In the genomic region with DNA sequence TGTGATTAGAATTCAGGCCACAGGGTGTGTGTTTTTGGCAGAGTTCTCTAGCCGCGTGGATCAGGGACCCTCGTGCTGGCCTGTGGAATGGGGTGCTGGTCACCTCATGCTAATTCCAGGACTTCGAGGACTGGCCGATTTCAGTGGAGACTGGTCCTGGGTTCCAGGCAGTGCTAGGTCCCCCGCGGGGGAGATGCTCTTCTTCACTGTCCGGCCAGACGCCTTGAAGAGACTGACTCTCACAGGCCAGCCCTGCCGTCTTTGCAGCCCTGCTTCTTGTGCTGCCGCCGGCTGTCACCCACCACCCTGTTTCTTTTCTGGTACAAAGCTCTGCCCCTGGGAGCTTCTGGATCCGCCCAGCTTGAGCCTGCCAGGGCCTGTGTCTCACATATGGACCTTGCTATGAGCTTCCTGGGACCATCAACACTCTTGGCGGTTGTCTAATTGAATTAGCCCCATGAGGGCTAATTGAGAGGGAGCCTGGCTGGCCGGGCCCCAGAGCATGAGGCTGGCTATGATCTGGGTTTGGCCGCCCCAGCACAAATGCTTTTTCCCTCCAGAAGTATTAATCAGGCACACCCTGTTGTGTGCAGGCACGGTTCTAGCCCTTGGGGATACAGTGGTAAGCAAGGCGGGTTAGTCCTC, we compare ENCODE assay signal across 14 cellular contexts. TPM values are rescaled to one million over a fixed set of nuclear protein-coding genes. Genes with fewer than 3 reads are reported as not detected.
A peak's percentile ranks its signal among the peaks of the same experiment; 100 is the strongest.
DNase-seq lines count a peak whose midpoint lies in the region; ATAC-seq and TF ChIP-seq lines count a peak whose summit lies in the region.
"Had no signal": no experiment of that assay in that cellular context is flagged by ENCODE, and none has a peak within 500 bp of the region (broad histone marks: within the 10 kb centered on the region; RNA-seq: fewer than 3 reads in every experiment).

No MANE protein-coding gene starts in this region.

- peaks cover 3 to 100% (median 50%) of the 10 kb centered on the region in 3 donors for H3K4me1 ChIP-seq in gastroesophageal sphincter
- H3K4me1 ChIP-seq in rectal smooth muscle tissue (ENCODE audit: control insufficient read depth, insufficient read depth, low read length), result peaks cover 74% of the 10 kb centered on the region
- H3K4me1 ChIP-seq in PC-9 (replicated peaks; ENCODE audit: insufficient read depth), result peaks cover 14% of the 10 kb centered on the region

- no peak overlapping the region for H3K27ac Mint-ChIP-seq in CD4-positive, alpha-beta T cell
- H3K27ac Mint-ChIP-seq in T-helper 17 cell, result peak overlapping the region; percentile 88
- H3K27ac Mint-ChIP-seq: progenitor cell of endocrine pancreas had no signal

- peaks cover 80% of the 10 kb centered on the region for H3K4me1 Mint-ChIP-seq in CD4-positive, alpha-beta T cell (ENCODE audit: low read depth)
- peaks cover 57% of the 10 kb centered on the region for H3K4me1 Mint-ChIP-seq in T-helper 17 cell

- peak overlapping the region in 1 of 2 donors; percentile 2 for H3K4me3 ChIP-seq in gastroesophageal sphincter
- peak overlapping the region; percentile 18 for H3K4me3 ChIP-seq in rectal smooth muscle tissue (ENCODE audit: low read length)
- no peak overlapping the region for H3K4me3 ChIP-seq in PC-9
- H3K4me3 ChIP-seq: lung, SJCRH30 had no signal

- H3K36me3 ChIP-seq in gastroesophageal sphincter (peaks cover 0 to 34% of the 10 kb centered on the region in 2 donors), rectal smooth muscle tissue (ENCODE audit: control insufficient read depth, insufficient read depth, low read length) (peaks cover 9% of the 10 kb centered on the region), PC-9 (ENCODE audit: low read depth) (peaks cover 17% of the 10 kb centered on the region; the same call in 1 of the 2 replicates)

- no peaks in the 10 kb centered on the region for H3K9me3 Mint-ChIP-seq in CD4-positive, alpha-beta T cell

- no peak overlapping the region for H2AFZ ChIP-seq in PC-9

- no peak overlapping the region for H3K9ac ChIP-seq in rectal smooth muscle tissue (ENCODE audit: low read length)

- no peak for TF ChIP-seq EP300 in gastroesophageal sphincter (IDR thresholded peaks at IDR 0.05)

- no peak overlapping the region for H3K27ac ChIP-seq in CD4-positive, alpha-beta T cell (ENCODE audit: low read depth, low read length)
- H3K27ac ChIP-seq in gastroesophageal sphincter (peak overlapping the region in 3 of 4 donors; percentile 55 to 64 (median 60)), rectal smooth muscle tissue (ENCODE audit: low read depth, low read length) (peak overlapping the region; percentile 68), PC-9 (no peak overlapping the region)
- H3K27ac ChIP-seq: C4-2B, SJCRH30 had no signal

- intact Hi-C loops in CD4-positive, alpha-beta T cell (cut with DNase I, micrococcal nuclease), result no loop called here
- intact Hi-C loops in PC-9 (cut with micrococcal nuclease; ENCODE audit: unreplicated experiment), result no loop called here

- peaks cover 91% of the 10 kb centered on the region for H3K79me2 ChIP-seq in PC-9 (ENCODE audit: low read depth)

- TF ChIP-seq POLR2A in gastroesophageal sphincter (IDR thresholded peaks at IDR 0.05), result no peak

- BruUV-seq in PC-9 (replicated peaks; lab: Mats Ljungman, UMichigan), result no TSS peak

- no peaks in the 10 kb centered on the region for H3K9me2 ChIP-seq in PC-9 (ENCODE audit: insufficient read depth)

- CTCF ChIA-PET in CD4-positive, alpha-beta T cell (lab: Charles Lee), result interaction anchor here (2.9 kb wide), 1 partner anchor 13 kb away, joined by 10 read pairs; no protein-coding TSS in a partner anchor
- CTCF ChIA-PET in PC-9 (lab: Charles Lee), result no interaction called here

- no peak for DNase-seq in CD4-positive, alpha-beta T cell
- DNase-seq in T-helper 17 cell (no peak), NCI-H1092 (lab: John Stamatoyannopoulos, UW) (no peak), PC-9 (no peak), NCI-H510A treated with DMSO at 0.1 percent for 48 hours (lab: John Stamatoyannopoulos, UW) (no peak)
- DNase-seq: NCI-H146; SJCRH30; stimulated activated CD4-positive, alpha-beta T cell treated with anti-CD3 and anti-CD28 coated beads, Interleukin-2, amount 100 ng/mL, for 48 hours had no signal

- H3K36me3 Mint-ChIP-seq in CD4-positive, alpha-beta T cell (ENCODE audit: low read depth), result peaks cover 43% of the 10 kb centered on the region
- peaks cover 9% of the 10 kb centered on the region for H3K36me3 Mint-ChIP-seq in T-helper 17 cell (ENCODE audit: low read depth)

- H3K9me3 ChIP-seq in CD4-positive, alpha-beta T cell (ENCODE audit: control insufficient read depth, low read length), result no peaks in the 10 kb centered on the region
- no peaks in the 10 kb centered on the region for H3K9me3 ChIP-seq in T-helper 17 cell (ENCODE audit: control insufficient read depth, low read length, poor library complexity, severe bottlenecking)
- H3K9me3 ChIP-seq in gastroesophageal sphincter, result no peaks in the 10 kb centered on the region
- no peaks in the 10 kb centered on the region for H3K9me3 ChIP-seq in PC-9 (ENCODE audit: insufficient read depth, low read depth)
- H3K9me3 ChIP-seq: SJCRH30 had no signal

- no peak for ATAC-seq in CD4-positive, alpha-beta T cell (ENCODE audit: poor library complexity)
- ATAC-seq in T-helper 17 cell, result no peak
- no peak for ATAC-seq in gastroesophageal sphincter
- no peak for ATAC-seq in esophagus mucosa

- no peaks in the 10 kb centered on the region for H3K27me3 Mint-ChIP-seq in CD4-positive, alpha-beta T cell
- no peaks in the 10 kb centered on the region for H3K27me3 Mint-ChIP-seq in T-helper 17 cell

- H3K4me3 Mint-ChIP-seq in CD4-positive, alpha-beta T cell, result peak overlapping the region; percentile 80
- H3K4me3 Mint-ChIP-seq in T-helper 17 cell, result peak overlapping the region; percentile 66

- peaks cover 10% of the 10 kb centered on the region; the same call in 1 of the 2 replicates for H3F3A ChIP-seq in PC-9 (ENCODE audit: insufficient read depth, low read depth)

- no peak overlapping the region for H3K4me2 ChIP-seq in PC-9

- H3K27me3 ChIP-seq in CD4-positive, alpha-beta T cell (ENCODE audit: control insufficient read depth, insufficient read depth, low read length), result no peaks in the 10 kb centered on the region
- H3K27me3 ChIP-seq in gastroesophageal sphincter (no peaks in the 10 kb centered on the region), rectal smooth muscle tissue (ENCODE audit: control insufficient read depth, insufficient read depth, low read length) (no peaks in the 10 kb centered on the region), PC-9 (ENCODE audit: insufficient read depth, low read depth) (no peaks in the 10 kb centered on the region)
- H3K27me3 ChIP-seq: SJCRH30 had no signal

- peaks cover 8% of the 10 kb centered on the region for H4K20me1 ChIP-seq in PC-9 (ENCODE audit: insufficient read depth)

- TF ChIP-seq CTCF in CD4-positive, alpha-beta T cell (IDR thresholded peaks at IDR 0.05), result no peak
- TF ChIP-seq CTCF in gastroesophageal sphincter (IDR thresholded peaks at IDR 0.05), result no peak
- no peak for TF ChIP-seq CTCF in PC-9 (conservative IDR thresholded peaks at IDR 0.05)

- POLR2A ChIA-PET in CD4-positive, alpha-beta T cell (lab: Charles Lee), result interaction anchor here (1.2 to 3.2 kb wide), 4 partner anchors 9 to 12 kb away, joined by 3 to 24 read pairs (median 4); a partner anchor contains a TSS
- POLR2A ChIA-PET in PC-9 (lab: Charles Lee; ENCODE audit: unreplicated experiment), result no interaction called here

- 40% methylated on average over 2 of the region's 18 CpGs; no CpG with 5 or more reads in 1 of the 2 donors for WGBS in gastroesophageal sphincter (ENCODE audit: low coverage in 1 of 2), 2 donors

RNA-seq across cellular contexts. Expression of a gene that starts 8.2 kb away (rescaled TPM):
- total RNA-seq in CD4-positive, alpha-beta T cell, result 10 to 100 TPM; 98.0 to 99.3 TPM
- total RNA-seq in T-helper 17 cell (10 to 100 TPM; 83.4 to 86.0 TPM), gastroesophageal sphincter (10 to 100 TPM; 28.8 to 87.4 (median 54.9) TPM), esophagus mucosa (13.1 TPM), PC-9 (2021) (62.1 and 83.3 TPM in 2 replicates)

Comparison
In these comparisons a context has a peak if more than half of its experiments do, and no peak if none do; other contexts are left out.
1. H3K27ac ChIP-seq: peak in gastroesophageal sphincter (3 of 4) and rectal smooth muscle tissue (single experiment); none in CD4-positive, alpha-beta T cell (single experiment) and PC-9 (single experiment).